In genomic region chr7:5634107-5634950, GRCh38 we compare ENCODE assay signal across 8 cellular contexts. TPM values are rescaled to one million over a fixed set of nuclear protein-coding genes. Genes with fewer than 3 reads are reported as not detected.
DNase-seq lines count a peak whose midpoint lies in the region; ATAC-seq and TF ChIP-seq lines count a peak whose summit lies in the region.

No MANE protein-coding gene starts in this region.

- POLR2A ChIA-PET in naive thymus-derived CD8-positive, alpha-beta T cell (lab: Charles Lee), result no interaction called here

- peaks cover 7 to 17% of the 10 kb centered on the region in 2 donors for H3K4me1 ChIP-seq in esophagus (ENCODE audit: control insufficient read depth in 2 of 2, insufficient read depth in 2 of 2, low read length in 1 of 2)

- peak overlapping the region in 7 of 10 donors; percentile 34 to 83 (median 63) for H3K27ac Mint-ChIP-seq in naive thymus-derived CD8-positive, alpha-beta T cell

- H3K27me3 Mint-ChIP-seq in naive thymus-derived CD8-positive, alpha-beta T cell, result no peaks in the 10 kb centered on the region

- peaks cover 4 to 80% (median 12%) of the 10 kb centered on the region in 3 donors for H3K36me3 Mint-ChIP-seq in naive thymus-derived CD8-positive, alpha-beta T cell

- DNase-seq in AG09319 (ENCODE audit: extremely low read depth, low read depth), result peak; percentile 94
- peak; percentile 19 to 66 for DNase-seq in NCI-H446 (lab: John Stamatoyannopoulos, UW)
- no peak for DNase-seq in naive thymus-derived CD8-positive, alpha-beta T cell
- no peak for DNase-seq in T1000 (lab: John Stamatoyannopoulos, UW)
- no peak for DNase-seq in AML-193 (lab: John Stamatoyannopoulos, UW)

- H3K27me3 ChIP-seq in esophagus (ENCODE audit: control insufficient read depth in 1 of 2, insufficient read depth in 2 of 2, low read length in 2 of 2), result no peaks in the 10 kb centered on the region

- H3K4me1 Mint-ChIP-seq in naive thymus-derived CD8-positive, alpha-beta T cell, result peaks cover 26 to 67% (median 55%) of the 10 kb centered on the region in 4 donors

- H3K9me3 Mint-ChIP-seq in naive thymus-derived CD8-positive, alpha-beta T cell, result no peaks in the 10 kb centered on the region

- H3K4me3 Mint-ChIP-seq in naive thymus-derived CD8-positive, alpha-beta T cell, result no peak overlapping the region

- peaks cover 0 to 9% of the 10 kb centered on the region in 2 donors for H3K36me3 ChIP-seq in esophagus (ENCODE audit: control insufficient read depth in 2 of 2, insufficient read depth in 2 of 2, low read length in 1 of 2)

- no peak for TF ChIP-seq CTCF in AG09319 (IDR thresholded peaks at IDR 0.05; ENCODE audit: low read depth, low read length)

- no peaks in the 10 kb centered on the region for H3K9me3 ChIP-seq in esophagus (ENCODE audit: control insufficient read depth in 2 of 2, insufficient read depth in 1 of 2, low read depth in 1 of 2, low read length in 1 of 2)

- ATAC-seq in naive thymus-derived CD8-positive, alpha-beta T cell, result no peak
- ATAC-seq in HG03520 (IDR thresholded peaks at IDR 0.05; ENCODE audit: unreplicated experiment), result no peak
- ATAC-seq in GM18502 (IDR thresholded peaks at IDR 0.05; ENCODE audit: poor library complexity, unreplicated experiment), result no peak

- no peak overlapping the region for H3K4me3 ChIP-seq in esophagus (ENCODE audit: low read depth in 1 of 2, low read length in 2 of 2)

- H3K27ac ChIP-seq in esophagus (ENCODE audit: low read depth in 2 of 2, low read length in 1 of 2), result peak overlapping the region; percentile 55 to 71

- 60 to 64% methylated on average over 12 of the region's 12 CpGs for WGBS in esophagus, 2 donors

RNA-seq across cellular contexts. Expression of gene FSCN1, which starts 41.7 kb away (rescaled TPM):
- 10 to 100 TPM; 31.6 to 62.2 TPM for polyA plus RNA-seq in esophagus
- 1 to 10 TPM; 1.3 to 1.7 TPM for total RNA-seq in naive thymus-derived CD8-positive, alpha-beta T cell
- under 1 TPM in 1 of 3 donors, not detected in 2; 0.08 TPM for polyA plus RNA-seq in naive thymus-derived CD8-positive, alpha-beta T cell

Comparison
In these comparisons a context has a peak if more than half of its experiments do, and no peak if none do; other contexts are left out.
1. DNase-seq: peak in AG09319 (single experiment) and NCI-H446 (2 of 2); none in naive thymus-derived CD8-positive, alpha-beta T cell (0 of 10), T1000 (single experiment) and AML-193 (0 of 2).
2. RNA of gene FSCN1, which starts 41.7 kb away (polyA plus RNA-seq): 31.6 to 62.2 TPM in esophagus; 0.08 TPM in naive thymus-derived CD8-positive, alpha-beta T cell; every median in the first group is over 10 times any median in the second.